Comparison of ENCODE assay signal across 1 cellular context in genomic region chr12:113665457-113665856, GRCh38.
TF ChIP-seq lines count a peak whose summit lies in the region.

No MANE protein-coding gene starts in this region.

TF ChIP-seq in IMR-90, 13 proteins besides CTCF, POLR2A, EP300 and RAD21 (continued from another document):
- TF ChIP-seq USF2 (IDR thresholded peaks at IDR 0.05; ENCODE audit: low read depth, low read length) = no peak
- no peak for TF ChIP-seq CEBPB (IDR thresholded peaks at IDR 0.05; ENCODE audit: low read depth, low read length)
- no peak for TF ChIP-seq MAZ (IDR thresholded peaks at IDR 0.05; ENCODE audit: borderline replicate concordance, low read depth, low read length)
- TF ChIP-seq ELK1 (IDR thresholded peaks at IDR 0.05; ENCODE audit: borderline replicate concordance, low read depth, low read length) = no peak
- no peak for TF ChIP-seq FOS (IDR thresholded peaks at IDR 0.05; ENCODE audit: low read depth, low read length)
- no peak for TF ChIP-seq BHLHE40 (IDR thresholded peaks at IDR 0.05; ENCODE audit: low read depth, low read length)
- no peak for TF ChIP-seq CHD1 (IDR thresholded peaks at IDR 0.05; ENCODE audit: low read depth, low read length)
- no peak for TF ChIP-seq RCOR1 (IDR thresholded peaks at IDR 0.05; ENCODE audit: insufficient replicate concordance, low read length)
- no peak for TF ChIP-seq RFX5 (IDR thresholded peaks at IDR 0.05; ENCODE audit: low read depth, low read length)
- TF ChIP-seq MAFK (IDR thresholded peaks at IDR 0.05; ENCODE audit: low read depth, low read length) = no peak
